2 cellular contexts compared by ENCODE assay signal in the genomic region with DNA sequence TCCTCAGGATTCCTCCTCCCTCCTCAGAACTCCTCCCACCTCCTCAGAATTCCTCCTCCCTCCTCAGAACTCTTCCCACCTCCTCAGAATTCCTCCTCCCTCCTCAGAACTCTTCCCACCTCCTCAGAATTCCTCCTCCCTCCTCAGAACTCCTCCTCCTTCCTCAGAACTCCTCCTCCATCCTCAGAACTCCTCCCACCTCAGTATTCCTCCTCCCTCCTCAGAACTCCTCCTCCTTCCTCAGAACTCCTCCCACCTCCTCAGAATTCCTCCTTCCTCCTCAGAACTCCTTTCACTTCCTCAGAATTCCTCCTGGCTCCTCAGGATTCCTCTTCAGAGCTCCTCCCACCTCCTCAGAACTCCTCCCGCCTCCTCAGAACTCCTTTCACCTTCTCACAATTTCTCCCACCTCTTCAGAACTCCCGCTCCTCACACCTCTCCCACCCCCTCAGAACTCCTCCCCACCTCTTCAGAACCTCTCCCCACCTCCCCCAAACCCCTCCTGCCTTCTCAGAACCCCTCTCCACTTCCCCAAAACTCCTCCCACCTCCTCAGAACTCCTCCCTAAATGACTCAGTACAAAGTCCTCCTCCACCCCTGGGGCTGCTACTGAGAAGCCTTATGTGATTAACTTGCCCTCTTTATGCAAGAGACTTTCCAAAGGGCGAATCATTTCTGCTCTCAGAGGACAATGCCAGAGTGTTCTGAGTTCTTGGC.
TF ChIP-seq lines count a peak whose summit lies in the region.

No MANE protein-coding gene starts in this region.

TF ChIP-seq in Ishikawa, 13 proteins besides CTCF, POLR2A, EP300 and RAD21 (continued from another document):
- TF ChIP-seq, protein P1, sequence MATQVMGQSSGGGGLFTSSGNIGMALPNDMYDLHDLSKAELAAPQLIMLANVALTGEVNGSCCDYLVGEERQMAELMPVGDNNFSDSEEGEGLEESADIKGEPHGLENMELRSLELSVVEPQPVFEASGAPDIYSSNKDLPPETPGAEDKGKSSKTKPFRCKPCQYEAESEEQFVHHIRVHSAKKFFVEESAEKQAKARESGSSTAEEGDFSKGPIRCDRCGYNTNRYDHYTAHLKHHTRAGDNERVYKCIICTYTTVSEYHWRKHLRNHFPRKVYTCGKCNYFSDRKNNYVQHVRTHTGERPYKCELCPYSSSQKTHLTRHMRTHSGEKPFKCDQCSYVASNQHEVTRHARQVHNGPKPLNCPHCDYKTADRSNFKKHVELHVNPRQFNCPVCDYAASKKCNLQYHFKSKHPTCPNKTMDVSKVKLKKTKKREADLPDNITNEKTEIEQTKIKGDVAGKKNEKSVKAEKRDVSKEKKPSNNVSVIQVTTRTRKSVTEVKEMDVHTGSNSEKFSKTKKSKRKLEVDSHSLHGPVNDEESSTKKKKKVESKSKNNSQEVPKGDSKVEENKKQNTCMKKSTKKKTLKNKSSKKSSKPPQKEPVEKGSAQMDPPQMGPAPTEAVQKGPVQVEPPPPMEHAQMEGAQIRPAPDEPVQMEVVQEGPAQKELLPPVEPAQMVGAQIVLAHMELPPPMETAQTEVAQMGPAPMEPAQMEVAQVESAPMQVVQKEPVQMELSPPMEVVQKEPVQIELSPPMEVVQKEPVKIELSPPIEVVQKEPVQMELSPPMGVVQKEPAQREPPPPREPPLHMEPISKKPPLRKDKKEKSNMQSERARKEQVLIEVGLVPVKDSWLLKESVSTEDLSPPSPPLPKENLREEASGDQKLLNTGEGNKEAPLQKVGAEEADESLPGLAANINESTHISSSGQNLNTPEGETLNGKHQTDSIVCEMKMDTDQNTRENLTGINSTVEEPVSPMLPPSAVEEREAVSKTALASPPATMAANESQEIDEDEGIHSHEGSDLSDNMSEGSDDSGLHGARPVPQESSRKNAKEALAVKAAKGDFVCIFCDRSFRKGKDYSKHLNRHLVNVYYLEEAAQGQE (IDR thresholded peaks at IDR 0.05; ENCODE audit: low read depth): peak; percentile 39; the same call in 1 of the 2 replicates
- no peak for TF ChIP-seq CEBPB (IDR thresholded peaks at IDR 0.05)
- no peak for TF ChIP-seq NFIC (IDR thresholded peaks at IDR 0.05)
- TF ChIP-seq TEAD4 (IDR thresholded peaks at IDR 0.05): no peak
- no peak for TF ChIP-seq TCF12 (IDR thresholded peaks at IDR 0.05; ENCODE audit: low read depth)
- no peak for TF ChIP-seq ZBTB7A (IDR thresholded peaks at IDR 0.05; ENCODE audit: low read depth)
TF ChIP-seq in Ishikawa: peak in this region for 1.

TF ChIP-seq in HepG2, 621 proteins besides CTCF, POLR2A, EP300 and RAD21 (continued from another document):
- TF ChIP-seq NFE2L1 (CRISPR knock-in tag; IDR thresholded peaks at IDR 0.05; ENCODE audit: borderline replicate concordance) (no peak), KAT8 (CRISPR knock-in tag; IDR thresholded peaks at IDR 0.05) (no peak), FOXJ3 (CRISPR knock-in tag; IDR thresholded peaks at IDR 0.05; ENCODE audit: borderline replicate concordance) (no peak), ZNF598 (CRISPR knock-in tag; IDR thresholded peaks at IDR 0.05; ENCODE audit: borderline replicate concordance) (no peak), ZFP36L1 (CRISPR knock-in tag; IDR thresholded peaks at IDR 0.05) (no peak), THYN1 (CRISPR knock-in tag; IDR thresholded peaks at IDR 0.05; ENCODE audit: borderline replicate concordance, low read depth) (no peak), ZNF205 (CRISPR knock-in tag; IDR thresholded peaks at IDR 0.05) (no peak), MAFK (conservative IDR thresholded peaks at IDR 0.05 in 1 of 2, IDR thresholded peaks at IDR 0.05 in 1 of 2; ENCODE audit: low read length in 2 of 2) (no peak), ZNF33A (CRISPR knock-in tag; IDR thresholded peaks at IDR 0.05; ENCODE audit: borderline replicate concordance) (no peak), ZC3H13 (CRISPR knock-in tag; IDR thresholded peaks at IDR 0.05) (no peak), ZNF333 (CRISPR knock-in tag; IDR thresholded peaks at IDR 0.05; ENCODE audit: borderline replicate concordance) (no peak)
- TF ChIP-seq, protein P2, sequence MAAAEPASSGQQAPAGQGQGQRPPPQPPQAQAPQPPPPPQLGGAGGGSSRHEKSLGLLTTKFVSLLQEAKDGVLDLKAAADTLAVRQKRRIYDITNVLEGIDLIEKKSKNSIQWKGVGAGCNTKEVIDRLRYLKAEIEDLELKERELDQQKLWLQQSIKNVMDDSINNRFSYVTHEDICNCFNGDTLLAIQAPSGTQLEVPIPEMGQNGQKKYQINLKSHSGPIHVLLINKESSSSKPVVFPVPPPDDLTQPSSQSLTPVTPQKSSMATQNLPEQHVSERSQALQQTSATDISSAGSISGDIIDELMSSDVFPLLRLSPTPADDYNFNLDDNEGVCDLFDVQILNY (CRISPR knock-in tag; conservative IDR thresholded peaks at IDR 0.05): no peak
- TF ChIP-seq, protein P3, sequence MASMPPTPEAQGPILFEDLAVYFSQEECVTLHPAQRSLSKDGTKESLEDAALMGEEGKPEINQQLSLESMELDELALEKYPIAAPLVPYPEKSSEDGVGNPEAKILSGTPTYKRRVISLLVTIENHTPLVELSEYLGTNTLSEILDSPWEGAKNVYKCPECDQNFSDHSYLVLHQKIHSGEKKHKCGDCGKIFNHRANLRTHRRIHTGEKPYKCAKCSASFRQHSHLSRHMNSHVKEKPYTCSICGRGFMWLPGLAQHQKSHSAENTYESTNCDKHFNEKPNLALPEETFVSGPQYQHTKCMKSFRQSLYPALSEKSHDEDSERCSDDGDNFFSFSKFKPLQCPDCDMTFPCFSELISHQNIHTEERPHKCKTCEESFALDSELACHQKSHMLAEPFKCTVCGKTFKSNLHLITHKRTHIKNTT (CRISPR knock-in tag; IDR thresholded peaks at IDR 0.05): no peak
- TF ChIP-seq, protein P4, sequence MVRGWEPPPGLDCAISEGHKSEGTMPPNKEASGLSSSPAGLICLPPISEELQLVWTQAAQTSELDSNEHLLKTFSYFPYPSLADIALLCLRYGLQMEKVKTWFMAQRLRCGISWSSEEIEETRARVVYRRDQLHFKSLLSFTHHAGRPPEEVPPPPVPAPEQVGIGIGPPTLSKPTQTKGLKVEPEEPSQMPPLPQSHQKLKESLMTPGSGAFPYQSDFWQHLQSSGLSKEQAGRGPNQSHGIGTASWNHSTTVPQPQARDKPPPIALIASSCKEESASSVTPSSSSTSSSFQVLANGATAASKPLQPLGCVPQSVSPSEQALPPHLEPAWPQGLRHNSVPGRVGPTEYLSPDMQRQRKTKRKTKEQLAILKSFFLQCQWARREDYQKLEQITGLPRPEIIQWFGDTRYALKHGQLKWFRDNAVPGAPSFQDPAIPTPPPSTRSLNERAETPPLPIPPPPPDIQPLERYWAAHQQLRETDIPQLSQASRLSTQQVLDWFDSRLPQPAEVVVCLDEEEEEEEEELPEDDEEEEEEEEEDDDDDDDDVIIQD (CRISPR knock-in tag; IDR thresholded peaks at IDR 0.05; ENCODE audit: low read depth): no peak
- TF ChIP-seq, protein P5, sequence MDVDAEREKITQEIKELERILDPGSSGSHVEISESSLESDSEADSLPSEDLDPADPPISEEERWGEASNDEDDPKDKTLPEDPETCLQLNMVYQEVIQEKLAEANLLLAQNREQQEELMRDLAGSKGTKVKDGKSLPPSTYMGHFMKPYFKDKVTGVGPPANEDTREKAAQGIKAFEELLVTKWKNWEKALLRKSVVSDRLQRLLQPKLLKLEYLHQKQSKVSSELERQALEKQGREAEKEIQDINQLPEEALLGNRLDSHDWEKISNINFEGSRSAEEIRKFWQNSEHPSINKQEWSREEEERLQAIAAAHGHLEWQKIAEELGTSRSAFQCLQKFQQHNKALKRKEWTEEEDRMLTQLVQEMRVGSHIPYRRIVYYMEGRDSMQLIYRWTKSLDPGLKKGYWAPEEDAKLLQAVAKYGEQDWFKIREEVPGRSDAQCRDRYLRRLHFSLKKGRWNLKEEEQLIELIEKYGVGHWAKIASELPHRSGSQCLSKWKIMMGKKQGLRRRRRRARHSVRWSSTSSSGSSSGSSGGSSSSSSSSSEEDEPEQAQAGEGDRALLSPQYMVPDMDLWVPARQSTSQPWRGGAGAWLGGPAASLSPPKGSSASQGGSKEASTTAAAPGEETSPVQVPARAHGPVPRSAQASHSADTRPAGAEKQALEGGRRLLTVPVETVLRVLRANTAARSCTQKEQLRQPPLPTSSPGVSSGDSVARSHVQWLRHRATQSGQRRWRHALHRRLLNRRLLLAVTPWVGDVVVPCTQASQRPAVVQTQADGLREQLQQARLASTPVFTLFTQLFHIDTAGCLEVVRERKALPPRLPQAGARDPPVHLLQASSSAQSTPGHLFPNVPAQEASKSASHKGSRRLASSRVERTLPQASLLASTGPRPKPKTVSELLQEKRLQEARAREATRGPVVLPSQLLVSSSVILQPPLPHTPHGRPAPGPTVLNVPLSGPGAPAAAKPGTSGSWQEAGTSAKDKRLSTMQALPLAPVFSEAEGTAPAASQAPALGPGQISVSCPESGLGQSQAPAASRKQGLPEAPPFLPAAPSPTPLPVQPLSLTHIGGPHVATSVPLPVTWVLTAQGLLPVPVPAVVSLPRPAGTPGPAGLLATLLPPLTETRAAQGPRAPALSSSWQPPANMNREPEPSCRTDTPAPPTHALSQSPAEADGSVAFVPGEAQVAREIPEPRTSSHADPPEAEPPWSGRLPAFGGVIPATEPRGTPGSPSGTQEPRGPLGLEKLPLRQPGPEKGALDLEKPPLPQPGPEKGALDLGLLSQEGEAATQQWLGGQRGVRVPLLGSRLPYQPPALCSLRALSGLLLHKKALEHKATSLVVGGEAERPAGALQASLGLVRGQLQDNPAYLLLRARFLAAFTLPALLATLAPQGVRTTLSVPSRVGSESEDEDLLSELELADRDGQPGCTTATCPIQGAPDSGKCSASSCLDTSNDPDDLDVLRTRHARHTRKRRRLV (CRISPR knock-in tag; IDR thresholded peaks at IDR 0.05): no peak
